In the genomic region with DNA sequence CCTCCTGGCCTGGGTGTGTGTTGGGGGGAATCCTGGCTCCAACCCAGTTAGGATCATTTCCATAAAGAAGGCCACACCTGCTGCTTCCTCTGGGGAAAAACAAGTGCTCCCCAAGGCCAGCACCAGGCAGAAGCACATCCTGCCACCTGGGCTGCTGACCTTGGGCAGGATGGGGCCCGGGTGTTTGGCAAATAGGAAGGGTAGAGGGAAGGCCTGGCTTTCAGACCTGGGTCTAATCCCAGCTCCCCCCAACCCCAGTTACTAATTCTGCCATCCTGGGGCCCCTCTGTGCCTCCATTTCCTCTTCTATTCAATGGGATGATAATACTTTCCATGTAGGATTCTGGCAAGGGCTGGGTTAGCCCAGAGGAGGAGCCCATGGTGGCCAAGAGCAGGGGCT, we compare ENCODE assay signal across 12 cellular contexts. TPM values are rescaled to one million over a fixed set of nuclear protein-coding genes. Genes with fewer than 3 reads are reported as not detected.
DNase-seq lines count a peak whose midpoint lies in the region; ATAC-seq and TF ChIP-seq lines count a peak whose summit lies in the region.
"Had no signal": no experiment of that assay in that cellular context is flagged by ENCODE, and none has a peak within 500 bp of the region (broad histone marks: within the 10 kb centered on the region; RNA-seq: fewer than 3 reads in every experiment).

No MANE protein-coding gene starts in this region.

- no peak overlapping the region for H2AFZ ChIP-seq in HCT116 (ENCODE audit: low read depth, low read length, poor library complexity, severe bottlenecking)

- no peak for ATAC-seq in activated CD8-positive, alpha-beta memory T cell treated with anti-CD3 and anti-CD28 coated beads, Interleukin-2, amount 10 ng/mL, durations not matched to agents 7 days and 5 days
- ATAC-seq in HCT116 (no peak), SK-N-SH treated with all-trans-retinoic acid at 6 μM for 48 hours (no peak), GM19035 (IDR thresholded peaks at IDR 0.05; ENCODE audit: unreplicated experiment) (no peak), HG03460 (IDR thresholded peaks at IDR 0.05; ENCODE audit: unreplicated experiment) (no peak)
- ATAC-seq in central memory CD8-positive, alpha-beta T cell (replicated peaks; ENCODE audit: extremely low read depth, poor library complexity, severe bottlenecking): no peak
- no peak for ATAC-seq in stimulated activated effector memory CD8-positive, alpha-beta T cell treated with anti-CD3 and anti-CD28 coated beads, Interleukin-12 subunit alpha, Interleukin-12 subunit beta, amount 100 ng/mL, for 72 hours

- no peaks in the 10 kb centered on the region for H3K9me3 ChIP-seq in HCT116 (ENCODE audit: control insufficient read depth in 1 of 2, insufficient read depth in 1 of 2, low read depth in 1 of 2, low read length in 2 of 2)

- TF ChIP-seq POLR2A in HCT116 (IDR thresholded peaks at IDR 0.05; ENCODE audit: borderline replicate concordance, extremely low read depth, insufficient read depth, insufficient read length): no peak

- no peak for DNase-seq in activated CD8-positive, alpha-beta memory T cell treated with anti-CD3 and anti-CD28 coated beads, Interleukin-2, amount 10 ng/mL, durations not matched to agents 7 days and 5 days
- DNase-seq in activated CD8-positive, alpha-beta memory T cell treated with anti-CD3 and anti-CD28 coated beads, Interleukin-2, amount 50 U/mL, for 48 hours: no peak
- no peak for DNase-seq in HCT116 (ENCODE audit: low read depth, low spot score)
- DNase-seq in central memory CD8-positive, alpha-beta T cell (ENCODE audit: low spot score in 2 of 2): no peak
- DNase-seq in stimulated activated effector memory CD8-positive, alpha-beta T cell treated with anti-CD3 and anti-CD28 coated beads, Interleukin-12 subunit alpha, Interleukin-12 subunit beta, amount 100 ng/mL, for 72 hours (ENCODE audit: low spot score in 2 of 2): no peak
- DNase-seq: central memory CD4-positive, alpha-beta T cell; OCI-M1 had no signal

- peak overlapping the region; percentile 77 for H3K27ac Mint-ChIP-seq in activated CD8-positive, alpha-beta memory T cell treated with anti-CD3 and anti-CD28 coated beads, Interleukin-2, amount 10 ng/mL, durations not matched to agents 7 days and 5 days
- H3K27ac Mint-ChIP-seq in central memory CD8-positive, alpha-beta T cell (ENCODE audit: low read depth): peak overlapping the region; percentile 96
- H3K27ac Mint-ChIP-seq in stimulated activated effector memory CD8-positive, alpha-beta T cell treated with anti-CD3 and anti-CD28 coated beads, Interleukin-12 subunit alpha, Interleukin-12 subunit beta, amount 100 ng/mL, for 72 hours: peak overlapping the region; percentile 91

- no peak for TF ChIP-seq RAD21 in HCT116 (IDR thresholded peaks at IDR 0.05; ENCODE audit: low read depth)

- H3K27me3 ChIP-seq in HCT116 (ENCODE audit: insufficient read depth, low read length): no peaks in the 10 kb centered on the region

- no peaks in the 10 kb centered on the region for H3K36me3 ChIP-seq in HCT116 (ENCODE audit: control insufficient read depth in 1 of 2, insufficient read depth in 2 of 2, low read length in 2 of 2)

- no peak overlapping the region for H3K4me3 Mint-ChIP-seq in activated CD8-positive, alpha-beta memory T cell treated with anti-CD3 and anti-CD28 coated beads, Interleukin-2, amount 10 ng/mL, durations not matched to agents 7 days and 5 days
- H3K4me3 Mint-ChIP-seq in central memory CD8-positive, alpha-beta T cell: peak overlapping the region; percentile 81
- H3K4me3 Mint-ChIP-seq in stimulated activated effector memory CD8-positive, alpha-beta T cell treated with anti-CD3 and anti-CD28 coated beads, Interleukin-12 subunit alpha, Interleukin-12 subunit beta, amount 100 ng/mL, for 72 hours: peak overlapping the region; percentile 71

- intact Hi-C loops in HCT116 (cut with micrococcal nuclease): no loop called here

- TF ChIP-seq CTCF in HCT116 (IDR thresholded peaks at IDR 0.05 in 2 of 3, conservative IDR thresholded peaks at IDR 0.05 in 1 of 3; ENCODE audit: borderline replicate concordance in 1 of 3, insufficient read depth in 1 of 3, low read depth in 2 of 3, low read length in 2 of 3): no peak

- H3K27ac ChIP-seq in HCT116 (ENCODE audit: low read depth, low read length): no peak overlapping the region

- H4K20me1 ChIP-seq in HCT116 (ENCODE audit: insufficient read depth): no peaks in the 10 kb centered on the region

- no peaks in the 10 kb centered on the region for H3K9me2 ChIP-seq in HCT116 (ENCODE audit: insufficient read depth)

- H3K4me3 ChIP-seq in HCT116 (replicated peaks in 1 of 2; ENCODE audit: low read depth in 1 of 2, low read length in 2 of 2): no peak overlapping the region

- POLR2A ChIA-PET in HCT116 (lab: Charles Lee): no interaction called here

- H3K27me3 Mint-ChIP-seq in activated CD8-positive, alpha-beta memory T cell treated with anti-CD3 and anti-CD28 coated beads, Interleukin-2, amount 10 ng/mL, durations not matched to agents 7 days and 5 days: no peaks in the 10 kb centered on the region
- no peaks in the 10 kb centered on the region for H3K27me3 Mint-ChIP-seq in central memory CD8-positive, alpha-beta T cell

- no peaks in the 10 kb centered on the region for H3K9me3 Mint-ChIP-seq in activated CD8-positive, alpha-beta memory T cell treated with anti-CD3 and anti-CD28 coated beads, Interleukin-2, amount 10 ng/mL, durations not matched to agents 7 days and 5 days (ENCODE audit: low read depth)
- H3K9me3 Mint-ChIP-seq in central memory CD8-positive, alpha-beta T cell: no peaks in the 10 kb centered on the region
- no peaks in the 10 kb centered on the region for H3K9me3 Mint-ChIP-seq in stimulated activated effector memory CD8-positive, alpha-beta T cell treated with anti-CD3 and anti-CD28 coated beads, Interleukin-12 subunit alpha, Interleukin-12 subunit beta, amount 100 ng/mL, for 72 hours

- peaks cover 41% of the 10 kb centered on the region for H3K36me3 Mint-ChIP-seq in activated CD8-positive, alpha-beta memory T cell treated with anti-CD3 and anti-CD28 coated beads, Interleukin-2, amount 10 ng/mL, durations not matched to agents 7 days and 5 days
- peaks cover 29% of the 10 kb centered on the region for H3K36me3 Mint-ChIP-seq in central memory CD8-positive, alpha-beta T cell (ENCODE audit: insufficient read depth)
- peaks cover 67% of the 10 kb centered on the region for H3K36me3 Mint-ChIP-seq in stimulated activated effector memory CD8-positive, alpha-beta T cell treated with anti-CD3 and anti-CD28 coated beads, Interleukin-12 subunit alpha, Interleukin-12 subunit beta, amount 100 ng/mL, for 72 hours

- BruUV-seq in HCT116 (replicated peaks; lab: Mats Ljungman, UMichigan): no TSS peak

- peaks cover 32 to 50% of the 10 kb centered on the region in 2 experiments for H3K4me1 ChIP-seq in HCT116 (ENCODE audit: control insufficient read depth in 1 of 2, insufficient read depth in 2 of 2, low read length in 2 of 2)

- RAD21 ChIA-PET in HCT116 (lab: Charles Lee; ENCODE audit: low non-redundant PET in 1 of 2, low total read pairs in 2 of 2, uncharacterized antibody in 2 of 2, unreplicated experiment in 2 of 2): no interaction called here

- 0 out of 2 replicates have a peak overlapping the region, but pooled peaks have one; percentile 75 for H3K4me2 ChIP-seq in HCT116 (ENCODE audit: low read length)

- H3K4me1 Mint-ChIP-seq in activated CD8-positive, alpha-beta memory T cell treated with anti-CD3 and anti-CD28 coated beads, Interleukin-2, amount 10 ng/mL, durations not matched to agents 7 days and 5 days: peaks cover 53% of the 10 kb centered on the region
- H3K4me1 Mint-ChIP-seq in central memory CD8-positive, alpha-beta T cell: peaks cover 80% of the 10 kb centered on the region
- peaks cover 78% of the 10 kb centered on the region for H3K4me1 Mint-ChIP-seq in stimulated activated effector memory CD8-positive, alpha-beta T cell treated with anti-CD3 and anti-CD28 coated beads, Interleukin-12 subunit alpha, Interleukin-12 subunit beta, amount 100 ng/mL, for 72 hours

- CTCF ChIA-PET in activated CD8-positive, alpha-beta memory T cell treated with anti-CD3 and anti-CD28 coated beads, Interleukin-2, amount 10 ng/mL, durations not matched to agents 7 days and 5 days (lab: Charles Lee): interaction anchor here (1.5 to 8.7 kb wide), 2 partner anchors 21 to 35 kb away, joined by 5 to 75 read pairs; no protein-coding TSS in a partner anchor
- CTCF ChIA-PET in HCT116 (lab: Charles Lee): no interaction called here

- no peaks in the 10 kb centered on the region for H3K79me2 ChIP-seq in HCT116 (ENCODE audit: insufficient read depth, low read length)

- no peak overlapping the region for H3K9ac ChIP-seq in HCT116 (ENCODE audit: low read length)

TF ChIP-seq in HCT116, 20 proteins besides CTCF, POLR2A, EP300 and RAD21:
- no peak for TF ChIP-seq EZH2 (IDR thresholded peaks at IDR 0.05)

TF ChIP-seq in SK-N-SH treated with all-trans-retinoic acid at 6 μM for 48 hours, 23 proteins besides CTCF, POLR2A, EP300 and RAD21 (continues in another document):
- TF ChIP-seq ZFP3 (CRISPR knock-in tag; IDR thresholded peaks at IDR 0.05) (no peak), BACH2 (CRISPR knock-in tag; IDR thresholded peaks at IDR 0.05; ENCODE audit: borderline replicate concordance) (no peak), RARB (CRISPR knock-in tag; IDR thresholded peaks at IDR 0.05) (no peak), TOX (CRISPR knock-in tag; IDR thresholded peaks at IDR 0.05; ENCODE audit: borderline replicate concordance) (no peak)
- TF ChIP-seq, protein P1, sequence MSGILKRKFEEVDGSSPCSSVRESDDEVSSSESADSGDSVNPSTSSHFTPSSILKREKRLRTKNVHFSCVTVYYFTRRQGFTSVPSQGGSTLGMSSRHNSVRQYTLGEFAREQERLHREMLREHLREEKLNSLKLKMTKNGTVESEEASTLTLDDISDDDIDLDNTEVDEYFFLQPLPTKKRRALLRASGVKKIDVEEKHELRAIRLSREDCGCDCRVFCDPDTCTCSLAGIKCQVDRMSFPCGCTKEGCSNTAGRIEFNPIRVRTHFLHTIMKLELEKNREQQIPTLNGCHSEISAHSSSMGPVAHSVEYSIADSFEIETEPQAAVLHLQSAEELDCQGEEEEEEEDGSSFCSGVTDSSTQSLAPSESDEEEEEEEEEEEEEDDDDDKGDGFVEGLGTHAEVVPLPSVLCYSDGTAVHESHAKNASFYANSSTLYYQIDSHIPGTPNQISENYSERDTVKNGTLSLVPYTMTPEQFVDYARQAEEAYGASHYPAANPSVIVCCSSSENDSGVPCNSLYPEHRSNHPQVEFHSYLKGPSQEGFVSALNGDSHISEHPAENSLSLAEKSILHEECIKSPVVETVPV (CRISPR knock-in tag; IDR thresholded peaks at IDR 0.05): no peak

RNA-seq across cellular contexts. Expression of a gene that starts 3.0 kb away (rescaled TPM):
- total RNA-seq in activated CD8-positive, alpha-beta memory T cell treated with anti-CD3 and anti-CD28 coated beads, Interleukin-2, amount 10 ng/mL, durations not matched to agents 7 days and 5 days: 100 to 1,000 TPM; 156 to 287 TPM
- total RNA-seq in HCT116 (2021; ENCODE audit: unreplicated experiment): 10.4 TPM
- 5.1 and 5.5 TPM in 2 replicates for polyA plus RNA-seq in HCT116 (2012)

RNA-seq across cellular contexts. Expression of a gene that starts 24.6 kb away (rescaled TPM):
- not detected for total RNA-seq in activated CD8-positive, alpha-beta memory T cell treated with anti-CD3 and anti-CD28 coated beads, Interleukin-2, amount 10 ng/mL, durations not matched to agents 7 days and 5 days
- total RNA-seq in HCT116 (2021; ENCODE audit: unreplicated experiment): not detected
- 0.04 TPM in 1 of 2 replicates, not detected in the other for polyA plus RNA-seq in HCT116 (2012)
- total RNA-seq: G401, LHCN-M2 had no signal

RNA-seq across cellular contexts. Expression of a gene that starts 54.4 kb away (rescaled TPM):
- total RNA-seq in activated CD8-positive, alpha-beta memory T cell treated with anti-CD3 and anti-CD28 coated beads, Interleukin-2, amount 10 ng/mL, durations not matched to agents 7 days and 5 days: 100 to 1,000 TPM; 127 to 149 TPM
- total RNA-seq in HCT116 (2021; ENCODE audit: unreplicated experiment): 113 TPM
- 120 and 132 TPM in 2 replicates for polyA plus RNA-seq in HCT116 (2012)

Comparison
In these comparisons a context has a peak if more than half of its experiments do, and no peak if none do; other contexts are left out.
1. RNA of a gene that starts 3.0 kb away (total RNA-seq): 156 to 287 TPM in activated CD8-positive, alpha-beta memory T cell treated with anti-CD3 and anti-CD28 coated beads, Interleukin-2, amount 10 ng/mL, durations not matched to agents 7 days and 5 days; 10.4 TPM in HCT116 (single experiment); every median in the first group is over 10 times any median in the second.
2. Peak in every context shown above with its lines, with median percentiles within 50 percentile points of each other: H3K27ac Mint-ChIP-seq.